ENCODE assay signal across 27 cellular contexts in the genomic region with DNA sequence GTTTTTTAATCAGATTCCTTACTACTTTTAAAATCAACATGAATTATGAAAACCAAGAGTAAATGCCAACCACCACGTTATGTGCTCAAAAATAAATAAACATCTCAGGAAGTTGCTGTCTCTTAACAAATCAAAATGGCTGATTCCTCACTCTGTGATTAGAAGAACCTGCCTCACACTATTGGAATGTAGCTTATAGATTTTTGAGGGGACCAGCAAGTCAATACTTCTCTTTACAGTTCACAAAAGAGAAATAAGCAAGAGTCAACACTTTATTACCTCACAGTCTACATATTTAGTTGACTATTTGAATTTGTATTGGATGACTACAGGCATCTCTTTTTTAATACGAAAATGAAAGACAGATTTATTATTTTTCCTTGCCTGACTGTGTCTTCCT.
DNase-seq lines count a peak whose midpoint lies in the region; ATAC-seq, FAIRE-seq and TF ChIP-seq lines count a peak whose summit lies in the region.
"Had no signal": no experiment of that assay in that cellular context is flagged by ENCODE, and none has a peak within 500 bp of the region (broad histone marks: within the 10 kb centered on the region; RNA-seq: fewer than 3 reads in every experiment).

No MANE protein-coding gene starts in this region.

- peak overlapping the region; percentile 4 for H3K27ac Mint-ChIP-seq in MCF 10A (ENCODE audit: low read depth, unreplicated experiment)
- 0 out of 2 replicates have a peak overlapping the region, but pooled peaks have one; percentile 36 for H3K27ac Mint-ChIP-seq in WTC11
- H3K27ac Mint-ChIP-seq in type B pancreatic cell: peak overlapping the region; percentile 5
- H3K27ac Mint-ChIP-seq: CD8-positive, alpha-beta memory T cell had no signal

- H3K4me1 ChIP-seq in breast epithelium (no peaks in the 10 kb centered on the region), HepG2 (ENCODE audit: insufficient read depth, low read length) (peaks cover 30% of the 10 kb centered on the region)
- H3K4me1 ChIP-seq: Peyer's patch had no signal

- TF ChIP-seq POLR2A in breast epithelium (IDR thresholded peaks at IDR 0.05) (no peak), HepG2 (IDR thresholded peaks at IDR 0.05; ENCODE audit: insufficient read depth in 1 of 2, low read depth in 2 of 2, low read length in 2 of 2) (no peak)

- H3K4me3 ChIP-seq in breast epithelium (no peak overlapping the region), HepG2 (replicated peaks in 1 of 3; ENCODE audit: insufficient read depth in 1 of 3, low read depth in 2 of 3, low read length in 3 of 3) (no peak overlapping the region)
- H3K4me3 ChIP-seq: Peyer's patch had no signal

- POLR2A ChIA-PET in MCF 10A (lab: Yijun Ruan, JAX) (no interaction called here), WTC11 (lab: Charles Lee) (no interaction called here), HepG2 (lab: Yijun Ruan, JAX) (no interaction called here)

- intact Hi-C loops in MCF 10A (cut with micrococcal nuclease) (no loop called here), breast epithelium (cut with DNase I; ENCODE audit: low total_unique reads) (no loop called here), HepG2 (cut with micrococcal nuclease; ENCODE audit: unreplicated experiment) (no loop called here)

- peaks cover 17% of the 10 kb centered on the region for H3K4me1 Mint-ChIP-seq in MCF 10A (ENCODE audit: insufficient read depth, unreplicated experiment)
- H3K4me1 Mint-ChIP-seq in WTC11: peaks cover 6% of the 10 kb centered on the region
- peaks cover 12% of the 10 kb centered on the region for H3K4me1 Mint-ChIP-seq in type B pancreatic cell (ENCODE audit: unreplicated experiment)
- H3K4me1 Mint-ChIP-seq: CD8-positive, alpha-beta memory T cell had no signal

- H3K79me2 ChIP-seq in HepG2 (ENCODE audit: insufficient read depth, low read length): no peaks in the 10 kb centered on the region

- no peak for FAIRE-seq in HepG2 (lab: Jason Lieb, UNC)
- FAIRE-seq: GM19239, HTR-8/SVneo had no signal

- H3K4me3 Mint-ChIP-seq in MCF 10A (ENCODE audit: unreplicated experiment): no peak overlapping the region
- no peak overlapping the region for H3K4me3 Mint-ChIP-seq in WTC11
- H3K4me3 Mint-ChIP-seq in type B pancreatic cell: no peak overlapping the region
- H3K4me3 Mint-ChIP-seq: CD8-positive, alpha-beta memory T cell had no signal

- no peak overlapping the region for H2AFZ ChIP-seq in HepG2 (ENCODE audit: low read length)

- no TSS peak for BruUV-seq in MCF 10A (replicated peaks; lab: Mats Ljungman, UMichigan)
- no TSS peak for BruUV-seq in HepG2 (replicated peaks; lab: Mats Ljungman, UMichigan)

- H3K9me3 ChIP-seq in breast epithelium: no peaks in the 10 kb centered on the region
- no peaks in the 10 kb centered on the region for H3K9me3 ChIP-seq in HepG2 (ENCODE audit: low read length)
- H3K9me3 ChIP-seq: Peyer's patch had no signal

- in situ Hi-C loops in HepG2 (cut with HindIII; ENCODE audit: extremely low pct_ligation_motif_present, low pct_unique_long_range_greater_than_20kb): no loop called here

- TF ChIP-seq CTCF in MCF 10A (IDR thresholded peaks at IDR 0.05; ENCODE audit: unreplicated experiment) (no peak), breast epithelium (IDR thresholded peaks at IDR 0.05) (no peak), WTC11 (IDR thresholded peaks at IDR 0.05) (no peak), HepG2 (CRISPR knock-in tag; IDR thresholded peaks at IDR 0.05) (no peak), type B pancreatic cell (conservative IDR thresholded peaks at IDR 0.05) (no peak)

- no peaks in the 10 kb centered on the region for H3K36me3 ChIP-seq in breast epithelium
- H3K36me3 ChIP-seq in HepG2 (replicated peaks in 1 of 2; ENCODE audit: control insufficient read depth in 1 of 2, insufficient read depth in 2 of 2, low read length in 2 of 2): no peaks in the 10 kb centered on the region
- H3K36me3 ChIP-seq: Peyer's patch had no signal

- H3K36me3 Mint-ChIP-seq in MCF 10A (ENCODE audit: insufficient read depth, unreplicated experiment) (no peaks in the 10 kb centered on the region), WTC11 (no peaks in the 10 kb centered on the region), type B pancreatic cell (no peaks in the 10 kb centered on the region)
- H3K36me3 Mint-ChIP-seq: CD8-positive, alpha-beta memory T cell had no signal

- CTCF ChIA-PET in MCF 10A (lab: Yijun Ruan, JAX): no interaction called here
- CTCF ChIA-PET in WTC11 (lab: Charles Lee): no interaction called here
- CTCF ChIA-PET in HepG2 (lab: Yijun Ruan, JAX; ENCODE audit: low intra/inter-chr PET ratio, low total read pairs): no interaction called here

- DNase-seq in MCF 10A (ENCODE audit: unreplicated experiment): no peak
- DNase-seq in breast epithelium (ENCODE audit: low spot score in 2 of 2): no peak
- DNase-seq in WTC11 (ENCODE audit: low spot score): no peak
- DNase-seq in HepG2 (ENCODE audit: low spot score): peak; percentile 2
- DNase-seq in type B pancreatic cell (ENCODE audit: extremely low spot score, unreplicated experiment): no peak
- DNase-seq in SK-N-DZ (ENCODE audit: low spot score): no peak
- no peak for DNase-seq in Kasumi-1 (lab: John Stamatoyannopoulos, UW)
- DNase-seq: 8988T; AML-193; C1 segment of cervical spinal cord; CD8-positive, alpha-beta memory T cell; DMS53; GF-D8; HCEC 1CT; IMR-90; MV-4-11; NCI-H1105 treated with DMSO at 0.1 percent for 48 hours; NCI-H2029 treated with DMSO at 0.1 percent for 48 hours; NCI-H226; NCI-H524; NCI-H774; NK-92 treated with Interleukin-12 subunit alpha and Interleukin-12 subunit beta, amount 100 ng/mL, for 24 hours; Peyer's patch had no signal

- H3K27me3 ChIP-seq in breast epithelium (no peaks in the 10 kb centered on the region), HepG2 (ENCODE audit: control insufficient read depth in 1 of 2, insufficient read depth in 2 of 2, low read length in 2 of 2) (no peaks in the 10 kb centered on the region)
- H3K27me3 ChIP-seq: Peyer's patch had no signal

- TF ChIP-seq EP300 in HepG2 (IDR thresholded peaks at IDR 0.05; ENCODE audit: low read depth in 2 of 2, low read length in 2 of 2) (no peak), HepG2 (CRISPR knock-in tag; IDR thresholded peaks at IDR 0.05; ENCODE audit: borderline replicate concordance) (no peak)

- H3K27me3 Mint-ChIP-seq in MCF 10A (ENCODE audit: insufficient read depth, unreplicated experiment) (no peaks in the 10 kb centered on the region), WTC11 (ENCODE audit: low read depth) (no peaks in the 10 kb centered on the region), type B pancreatic cell (peaks cover 4% of the 10 kb centered on the region)
- H3K27me3 Mint-ChIP-seq: CD8-positive, alpha-beta memory T cell had no signal

- H3K9me3 Mint-ChIP-seq in MCF 10A (ENCODE audit: unreplicated experiment) (peaks cover 8% of the 10 kb centered on the region), WTC11 (no peaks in the 10 kb centered on the region), type B pancreatic cell (no peaks in the 10 kb centered on the region)

- TF ChIP-seq RAD21 in HepG2 (CRISPR knock-in tag; IDR thresholded peaks at IDR 0.05): no peak

- 3% methylated on average over 2 of the region's 2 CpGs for WGBS in HepG2 (ENCODE audit: low lambda C conversion rate)

- no peak overlapping the region for H3K9ac ChIP-seq in HepG2 (ENCODE audit: insufficient read depth, low read depth, low read length)
- H3K9ac ChIP-seq: KMS-11 had no signal

- no peaks in the 10 kb centered on the region for H4K20me1 ChIP-seq in HepG2 (ENCODE audit: insufficient read depth, low read length)

- peak overlapping the region; percentile 31; the same call in 1 of the 2 replicates for H3K4me2 ChIP-seq in HepG2 (ENCODE audit: low read depth, low read length)
- H3K4me2 ChIP-seq: KMS-11 had no signal

- H3K27ac ChIP-seq in breast epithelium (no peak overlapping the region), HepG2 (ENCODE audit: extremely low read length, insufficient read depth, low read length) (no peak overlapping the region)
- H3K27ac ChIP-seq: KMS-11, Peyer's patch had no signal

- no peak for ATAC-seq in WTC11
- ATAC-seq in HepG2: peak; percentile 58
- no peak for ATAC-seq in GM18520 (IDR thresholded peaks at IDR 0.05; ENCODE audit: unreplicated experiment)

TF ChIP-seq in WTC11, 78 proteins besides CTCF, POLR2A, EP300 and RAD21 (continues in another document):
- TF ChIP-seq ZNF121 (CRISPR knock-in tag; IDR thresholded peaks at IDR 0.05): no peak
- TF ChIP-seq CREB1 (CRISPR knock-in tag; IDR thresholded peaks at IDR 0.05): no peak

TF ChIP-seq in HepG2, 621 proteins besides CTCF, POLR2A, EP300 and RAD21:
- TF ChIP-seq KAT2B (IDR thresholded peaks at IDR 0.05; ENCODE audit: borderline replicate concordance, low read depth, low read length) (peak; percentile 62), ZNF567 (CRISPR knock-in tag; IDR thresholded peaks at IDR 0.05; ENCODE audit: borderline replicate concordance) (no peak)
